8 cellular contexts compared by ENCODE assay signal in the genomic region with DNA sequence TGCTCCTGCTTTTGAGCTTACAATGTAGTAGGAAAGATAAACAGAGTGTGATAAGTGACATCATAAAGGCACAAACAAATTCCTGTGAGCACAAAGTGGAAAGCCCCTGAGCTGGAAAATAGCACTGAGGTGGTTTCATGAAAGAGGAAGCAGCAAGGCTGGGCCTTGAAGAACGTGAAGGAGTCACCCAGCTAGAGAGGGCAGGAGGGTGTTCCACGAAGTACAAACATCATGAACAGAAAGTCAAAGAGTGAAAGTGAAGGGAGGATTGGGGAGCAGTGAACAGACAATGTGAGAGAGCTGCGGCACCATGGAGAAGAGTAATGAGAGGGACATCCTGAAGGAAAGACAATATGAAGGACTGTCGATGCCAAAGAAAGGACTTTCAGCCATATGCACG.
DNase-seq lines count a peak whose midpoint lies in the region; ATAC-seq, FAIRE-seq and TF ChIP-seq lines count a peak whose summit lies in the region.

No MANE protein-coding gene starts in this region.

- H3K79me1 ChIP-seq in H1 (ENCODE audit: low read depth, low read length) = no peaks in the 10 kb centered on the region; the same call in 1 of the 2 replicates

- no peak for FAIRE-seq in H1 (lab: Jason Lieb, UNC)

- no peaks in the 10 kb centered on the region for H3K23me2 ChIP-seq in H1 (ENCODE audit: low read depth, low read length)

- CTCF ChIA-PET in H1 (lab: Charles Lee; ENCODE audit: partially characterized antibody) = interaction anchor here (0.8 to 1.6 kb wide), 2 partner anchors 12 to 152 kb away, joined by 3 to 4 read pairs; no protein-coding TSS in a partner anchor

- H2BK20ac ChIP-seq in H1 (ENCODE audit: low read length) = no peak overlapping the region

- H3K9me3 ChIP-seq in Peyer's patch (no peaks in the 10 kb centered on the region), H1 (ENCODE audit: insufficient read depth in 2 of 2, low read depth in 1 of 2, low read length in 1 of 2) (no peaks in the 10 kb centered on the region), thyroid gland (no peaks in the 10 kb centered on the region), HAP-1 (no peaks in the 10 kb centered on the region)

- DNase-seq in stimulated activated CD4-positive, alpha-beta T cell treated with anti-CD3 and anti-CD28 coated beads, Interleukin-12 subunit alpha, Interleukin-12 subunit beta, amount 100 ng/mL, for 4 hours = peak; percentile 19
- no peak for DNase-seq in stimulated activated CD4-positive, alpha-beta T cell treated with anti-CD3 and anti-CD28 coated beads, Interleukin-2, amount 100 ng/mL, for 48 hours
- DNase-seq in Peyer's patch (peak in 2 of 3 donors; percentile 72 to 77), H1 (ENCODE audit: low read depth in 1 of 2, low spot score in 2 of 2) (no peak), thyroid gland (peak; percentile 19 to 40), lower leg skin (ENCODE audit: low spot score in 2 of 2) (no peak), HAP-1 (ENCODE audit: low spot score in 2 of 2) (no peak)

- H3K36me3 ChIP-seq in Peyer's patch (no peaks in the 10 kb centered on the region), H1 (ENCODE audit: control insufficient read depth in 2 of 4, insufficient read depth in 4 of 4, low read length in 3 of 4) (no peaks in the 10 kb centered on the region), thyroid gland (no peaks in the 10 kb centered on the region), HAP-1 (replicated peaks) (no peaks in the 10 kb centered on the region)

- H3K27me3 ChIP-seq in Peyer's patch (no peaks in the 10 kb centered on the region), H1 (replicated peaks in 1 of 4; ENCODE audit: control insufficient read depth in 3 of 4, extremely low read depth in 1 of 4, insufficient read depth in 3 of 4, low read length in 3 of 4) (no peaks in the 10 kb centered on the region; a peak in 1 of 7 replicates), thyroid gland (no peaks in the 10 kb centered on the region), HAP-1 (ENCODE audit: low read depth) (0 out of 2 replicates have a peak, but pooled peaks cover 6% of the 10 kb centered on the region)

- no peak overlapping the region for H2AFZ ChIP-seq in H1 (ENCODE audit: low read length)

- no peak overlapping the region for H4K91ac ChIP-seq in H1 (replicated peaks; ENCODE audit: insufficient read length, low read length)

- TF ChIP-seq CTCF in Peyer's patch (IDR thresholded peaks at IDR 0.05) (no peak), H1 (IDR thresholded peaks at IDR 0.05; ENCODE audit: control extremely low read depth in 1 of 3, insufficient read depth in 1 of 3, low read depth in 1 of 3, low read length in 3 of 3) (no peak), thyroid gland (IDR thresholded peaks at IDR 0.05) (no peak), lower leg skin (IDR thresholded peaks at IDR 0.05) (no peak)

- in situ Hi-C loops in HAP-1 (cut with MboI; ENCODE audit: low sequenced_read_pairs) = no loop called here

- H2AK5ac ChIP-seq in H1 (ENCODE audit: low read depth, low read length) = 0 out of 2 replicates have a peak overlapping the region, but pooled peaks have one; percentile 16

- H2BK15ac ChIP-seq in H1 (ENCODE audit: low read length) = no peak overlapping the region

- H3K18ac ChIP-seq in H1 (ENCODE audit: extremely low read depth, low read length) = no peak overlapping the region

- H3K9ac ChIP-seq in H1 (replicated peaks in 1 of 4; ENCODE audit: extremely low read depth in 1 of 4, low read depth in 3 of 4, low read length in 3 of 4) = no peak overlapping the region

- H3K4ac ChIP-seq in H1 (replicated peaks; ENCODE audit: insufficient read length, low read depth, low read length) = no peak overlapping the region

- no peak overlapping the region for H3K4me3 ChIP-seq in Peyer's patch
- H3K4me3 ChIP-seq in H1 (ENCODE audit: extremely low read depth in 1 of 4, insufficient read depth in 2 of 4, low read depth in 3 of 4, low read length in 4 of 4) = no peak overlapping the region
- no peak overlapping the region for H3K4me3 ChIP-seq in thyroid gland (replicated peaks in 1 of 3)
- H3K4me3 ChIP-seq in lower leg skin (ENCODE audit: low read depth, poor library complexity, severe bottlenecking) = no peak overlapping the region
- H3K4me3 ChIP-seq in HAP-1 = no peak overlapping the region

- peak overlapping the region; percentile 62; the same call in 1 of the 2 replicates for H2BK12ac ChIP-seq in H1 (ENCODE audit: low read depth, low read length)

- H4K20me1 ChIP-seq in H1 (replicated peaks in 1 of 2; ENCODE audit: control insufficient read depth in 1 of 2, insufficient read depth in 2 of 2, low read length in 2 of 2) = no peaks in the 10 kb centered on the region

- H4K5ac ChIP-seq in H1 (ENCODE audit: insufficient read length, low read depth, low read length) = no peak overlapping the region

- H2BK120ac ChIP-seq in H1 (replicated peaks; ENCODE audit: low read depth, low read length) = no peak overlapping the region

- H3K4me1 ChIP-seq in Peyer's patch (peaks cover 0 to 31% (median 7%) of the 10 kb centered on the region in 4 donors), H1 (replicated peaks in 1 of 4; ENCODE audit: control insufficient read depth in 3 of 4, insufficient read depth in 4 of 4, low read length in 3 of 4) (peaks cover 2 to 9% (median 5%) of the 10 kb centered on the region in 4 experiments; a peak in 5 of 7 replicates), thyroid gland (peaks cover 15 to 17% of the 10 kb centered on the region in 2 donors), HAP-1 (no peaks in the 10 kb centered on the region)

- no peak for ATAC-seq in HG02884 (IDR thresholded peaks at IDR 0.05; ENCODE audit: unreplicated experiment)

- H3K23ac ChIP-seq in H1 (ENCODE audit: insufficient read length) = no peak overlapping the region

- no peak for TF ChIP-seq RAD21 in H1 (IDR thresholded peaks at IDR 0.05 in 1 of 2, conservative IDR thresholded peaks at IDR 0.05 in 1 of 2; ENCODE audit: low read depth in 2 of 2, low read length in 2 of 2)

- no peak overlapping the region for H4K8ac ChIP-seq in H1 (ENCODE audit: extremely low read depth, insufficient read depth, low read length)

- POLR2A ChIA-PET in H1 (lab: Charles Lee; ENCODE audit: partially characterized antibody) = no interaction called here

- TF ChIP-seq EP300 in H1 (IDR thresholded peaks at IDR 0.05; ENCODE audit: borderline replicate concordance in 1 of 2, low read depth in 2 of 2, low read length in 2 of 2) = no peak

- no peaks in the 10 kb centered on the region for H3K79me2 ChIP-seq in H1 (ENCODE audit: control insufficient read depth in 1 of 2, insufficient read depth in 2 of 2, low read length in 2 of 2)

- H3K27ac ChIP-seq in Peyer's patch = peak overlapping the region in 2 of 4 donors; percentile 33 to 76
- no peak overlapping the region for H3K27ac ChIP-seq in H1 (ENCODE audit: low read depth, low read length)
- H3K27ac ChIP-seq in thyroid gland = peak overlapping the region in 1 of 3 donors; percentile 9

- H3K14ac ChIP-seq in H1 (ENCODE audit: insufficient read length) = no peak overlapping the region

- no peak overlapping the region for H3K4me2 ChIP-seq in H1 (ENCODE audit: insufficient read depth in 1 of 2, low read depth in 2 of 2, low read length in 2 of 2)

- 90% methylated on average over 5 of the region's 5 CpGs; no CpG with 5 or more reads in 1 of the 2 experiments for WGBS in H1 (ENCODE audit: extremely low coverage in 1 of 2, insufficient coverage in 1 of 2, insufficient read length in 1 of 2, insufficient replicate concordance in 2 of 2, low coverage in 1 of 2, low lambda C conversion rate in 2 of 2, missing lambda C conversion rate in 1 of 2), 2 experiments
- WGBS in thyroid gland, 2 donors = 60 to 62% methylated on average over 5 of the region's 5 CpGs
- WGBS in lower leg skin, 2 donors = 73 to 86% methylated on average over 5 of the region's 5 CpGs

- H2BK5ac ChIP-seq in H1 (ENCODE audit: low read depth, low read length) = no peak overlapping the region

- H3K56ac ChIP-seq in H1 (replicated peaks; ENCODE audit: insufficient read length, low read depth, low read length) = no peak overlapping the region

- intact Hi-C loops in thyroid gland (cut with DNase I) = no loop called here
- intact Hi-C loops in lower leg skin (cut with DNase I; ENCODE audit: low total_unique reads) = no loop called here

- TF ChIP-seq POLR2A in Peyer's patch (IDR thresholded peaks at IDR 0.05) (no peak), H1 (IDR thresholded peaks at IDR 0.05; ENCODE audit: control extremely low read depth in 1 of 2, low read depth in 2 of 2, low read length in 2 of 2) (no peak), thyroid gland (IDR thresholded peaks at IDR 0.05) (no peak), lower leg skin (IDR thresholded peaks at IDR 0.05) (no peak)

TF ChIP-seq in H1, 55 proteins besides CTCF, POLR2A, EP300 and RAD21 (continues in another document):
- TF ChIP-seq CBX8 (IDR thresholded peaks at IDR 0.05; ENCODE audit: borderline replicate concordance, low read depth, low read length) (no peak), BRCA1 (IDR thresholded peaks at IDR 0.05; ENCODE audit: low read depth, low read length) (no peak), TAF7 (optimal IDR thresholded peaks at IDR 0.05; ENCODE audit: borderline replicate concordance, low read depth, low read length) (no peak), SUZ12 (IDR thresholded peaks at IDR 0.05; ENCODE audit: low read length) (no peak), POU5F1 (IDR thresholded peaks at IDR 0.05; ENCODE audit: low read depth, low read length) (no peak), BCL11A (IDR thresholded peaks at IDR 0.05; ENCODE audit: low read depth in 2 of 2, low read length in 2 of 2) (no peak), SAP30 (IDR thresholded peaks at IDR 0.05; ENCODE audit: insufficient read depth, insufficient replicate concordance, low read length) (no peak), SIRT6 (IDR thresholded peaks at IDR 0.05; ENCODE audit: low read length) (no peak), JUN (IDR thresholded peaks at IDR 0.05; ENCODE audit: low read depth, low read length) (no peak), TBP (IDR thresholded peaks at IDR 0.05; ENCODE audit: low read depth, low read length) (no peak), SIX5 (IDR thresholded peaks at IDR 0.05; ENCODE audit: low read depth, low read length) (no peak), CEBPB (IDR thresholded peaks at IDR 0.05; ENCODE audit: low read depth, low read length) (no peak), TCF12 (IDR thresholded peaks at IDR 0.05; ENCODE audit: low read depth, low read length) (no peak), NRF1 (IDR thresholded peaks at IDR 0.05; ENCODE audit: low read depth, low read length) (no peak), CHD1 (IDR thresholded peaks at IDR 0.05; ENCODE audit: low read depth, low read length) (no peak), RFX5 (IDR thresholded peaks at IDR 0.05; ENCODE audit: borderline replicate concordance, low read depth, low read length) (no peak)
- TF ChIP-seq, protein P1, sequence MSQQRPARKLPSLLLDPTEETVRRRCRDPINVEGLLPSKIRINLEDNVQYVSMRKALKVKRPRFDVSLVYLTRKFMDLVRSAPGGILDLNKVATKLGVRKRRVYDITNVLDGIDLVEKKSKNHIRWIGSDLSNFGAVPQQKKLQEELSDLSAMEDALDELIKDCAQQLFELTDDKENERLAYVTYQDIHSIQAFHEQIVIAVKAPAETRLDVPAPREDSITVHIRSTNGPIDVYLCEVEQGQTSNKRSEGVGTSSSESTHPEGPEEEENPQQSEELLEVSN (IDR thresholded peaks at IDR 0.05) = no peak

Comparison
In these comparisons a context has a peak if more than half of its experiments do, and no peak if none do; other contexts are left out.
1. DNase-seq: peak in stimulated activated CD4-positive, alpha-beta T cell treated with anti-CD3 and anti-CD28 coated beads, Interleukin-12 subunit alpha, Interleukin-12 subunit beta, amount 100 ng/mL, for 4 hours (single experiment), Peyer's patch (2 of 3) and thyroid gland (2 of 2); none in stimulated activated CD4-positive, alpha-beta T cell treated with anti-CD3 and anti-CD28 coated beads, Interleukin-2, amount 100 ng/mL, for 48 hours (0 of 2), H1 (0 of 2), lower leg skin (0 of 2) and HAP-1 (0 of 2).